24 cellular contexts compared by ENCODE assay signal in the genomic region with DNA sequence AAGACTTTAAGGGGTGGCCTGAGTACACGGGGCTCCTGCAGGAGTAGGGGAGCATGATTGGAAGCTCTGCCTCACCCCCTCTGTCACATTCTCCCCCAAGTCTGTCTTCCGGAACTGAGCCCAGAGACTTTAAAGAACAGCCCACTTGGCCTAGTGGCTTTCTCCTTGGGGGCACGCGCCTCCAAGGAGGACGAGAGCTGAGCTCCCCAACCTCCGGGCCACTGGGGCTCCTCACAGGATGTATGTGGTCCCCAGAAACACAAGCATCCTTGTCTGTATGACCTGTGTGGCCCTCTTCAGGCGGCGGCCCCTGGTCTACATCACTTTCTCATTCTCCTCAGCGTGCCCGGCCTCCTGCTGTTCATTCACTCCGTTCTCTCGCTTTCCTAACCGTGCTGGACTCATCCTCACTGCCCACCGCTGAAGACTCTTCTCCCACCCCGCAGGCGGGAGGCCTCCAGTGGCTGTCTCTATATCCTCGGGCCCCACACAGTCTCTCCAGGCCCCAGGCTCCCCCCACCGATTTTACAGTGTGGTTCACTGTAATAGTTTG. TPM values are rescaled to one million over a fixed set of nuclear protein-coding genes. Genes with fewer than 3 reads are reported as not detected.
DNase-seq lines count a peak whose midpoint lies in the region; ATAC-seq and TF ChIP-seq lines count a peak whose summit lies in the region.
"Had no signal": no experiment of that assay in that cellular context is flagged by ENCODE, and none has a peak within 500 bp of the region (broad histone marks: within the 10 kb centered on the region; RNA-seq: fewer than 3 reads in every experiment).

No MANE protein-coding gene starts in this region.

- H3K27me3 ChIP-seq in hepatocyte (peaks cover under 1% of the 10 kb centered on the region), spleen (replicated peaks in 1 of 7) (peaks cover 0 to 37% (median 0%) of the 10 kb centered on the region in 7 donors)
- H3K27me3 ChIP-seq: body of pancreas had no signal

- no peaks in the 10 kb centered on the region for H3K9me2 ChIP-seq in hepatocyte (replicated peaks; ENCODE audit: insufficient read depth)

- peaks cover 30% of the 10 kb centered on the region for H3K27me3 Mint-ChIP-seq in activated T-helper 17 cell treated with anti-CD3 and anti-CD28 coated beads, Interleukin-2, amount 50 U/mL, for 72 hours
- H3K27me3 Mint-ChIP-seq: stimulated activated naive CD8-positive, alpha-beta T cell treated with anti-CD3 and anti-CD28 coated beads, Interleukin-15, Interleukin-2, amounts not matched to agents 100 ng/mL and 50 ng/mL, for 24 hours had no signal

- no peak for TF ChIP-seq POLR2A in spleen (IDR thresholded peaks at IDR 0.05)

- H3K4me3 Mint-ChIP-seq in activated T-helper 17 cell treated with anti-CD3 and anti-CD28 coated beads, Interleukin-2, amount 50 U/mL, for 72 hours, result no peak overlapping the region
- H3K4me3 Mint-ChIP-seq: CD4-positive, alpha-beta T cell; stimulated activated naive CD8-positive, alpha-beta T cell treated with anti-CD3 and anti-CD28 coated beads, Interleukin-15, Interleukin-2, amounts not matched to agents 100 ng/mL and 50 ng/mL, for 24 hours had no signal

- no peaks in the 10 kb centered on the region for H4K20me1 ChIP-seq in hepatocyte (ENCODE audit: insufficient read depth, poor library complexity, severe bottlenecking)

- TF ChIP-seq CTCF in hepatocyte (IDR thresholded peaks at IDR 0.05; ENCODE audit: poor library complexity), result no peak
- no peak for TF ChIP-seq CTCF in spleen (IDR thresholded peaks at IDR 0.05 in 8 of 11, conservative IDR thresholded peaks at IDR 0.05 in 3 of 11)

- H3K36me3 ChIP-seq in hepatocyte (replicated peaks; ENCODE audit: insufficient read depth, low read depth) (no peaks in the 10 kb centered on the region), spleen (no peaks in the 10 kb centered on the region)

- H2AFZ ChIP-seq in hepatocyte, result no peak overlapping the region

- DNase-seq in NCI-H510A treated with DMSO at 0.1 percent for 48 hours (lab: John Stamatoyannopoulos, UW) (peak; percentile 20), NCI-H510A (lab: John Stamatoyannopoulos, UW) (no peak), hepatocyte (ENCODE audit: low spot score) (no peak), spleen (peak; percentile 51), NCI-H774 (lab: John Stamatoyannopoulos, UW) (no peak), HCEC 1CT (no peak)
- DNase-seq: activated CD4-positive, alpha-beta T cell treated with anti-CD3 and anti-CD28 coated beads for 4 hours; activated CD8-positive, alpha-beta memory T cell treated with anti-CD3 and anti-CD28 coated beads for 24 hours; AML-193; CD4-positive, alpha-beta T cell; effector CD8-positive, alpha-beta T cell; Karpas-422; left cardiac atrium; MV-4-11; NCI-H2107; NCI-H446; psoas muscle had no signal

- H3K9me3 ChIP-seq in hepatocyte (ENCODE audit: low read depth) (no peaks in the 10 kb centered on the region), spleen (peaks cover 0 to 26% (median 20%) of the 10 kb centered on the region in 8 donors)

- H3K4me1 Mint-ChIP-seq in activated T-helper 17 cell treated with anti-CD3 and anti-CD28 coated beads, Interleukin-2, amount 50 U/mL, for 72 hours, result peaks cover 6% of the 10 kb centered on the region

- H3K4me2 ChIP-seq in hepatocyte, result peak overlapping the region; percentile 4

- H3K27ac Mint-ChIP-seq in activated T-helper 17 cell treated with anti-CD3 and anti-CD28 coated beads, Interleukin-2, amount 50 U/mL, for 72 hours, result peak overlapping the region; percentile 57
- H3K27ac Mint-ChIP-seq: CD4-positive, alpha-beta T cell; stimulated activated naive CD8-positive, alpha-beta T cell treated with anti-CD3 and anti-CD28 coated beads, Interleukin-15, Interleukin-2, amounts not matched to agents 100 ng/mL and 50 ng/mL, for 24 hours had no signal

- H3K4me1 ChIP-seq in hepatocyte (ENCODE audit: insufficient read depth), result peaks cover 20% of the 10 kb centered on the region
- no peaks in the 10 kb centered on the region for H3K4me1 ChIP-seq in spleen
- H3K4me1 ChIP-seq: body of pancreas had no signal

- peaks cover 8% of the 10 kb centered on the region for H3K9me3 Mint-ChIP-seq in activated T-helper 17 cell treated with anti-CD3 and anti-CD28 coated beads, Interleukin-2, amount 50 U/mL, for 72 hours

- no peak for ATAC-seq in activated T-helper 17 cell treated with anti-CD3 and anti-CD28 coated beads, Interleukin-2, amount 50 U/mL, for 72 hours (replicated peaks)
- no peak for ATAC-seq in HG03095 (IDR thresholded peaks at IDR 0.05; ENCODE audit: unreplicated experiment)
- ATAC-seq: psoas muscle had no signal

- no peaks in the 10 kb centered on the region for H3K36me3 Mint-ChIP-seq in activated T-helper 17 cell treated with anti-CD3 and anti-CD28 coated beads, Interleukin-2, amount 50 U/mL, for 72 hours (ENCODE audit: low read depth)

- intact Hi-C loops in spleen (cut with DNase I; ENCODE audit: low total_unique reads), result no loop called here

- whole genome bisulfite sequencing in hepatocyte (ENCODE audit: low lambda C conversion rate, missing lambda C conversion rate), result 82% methylated on average over 18 of the region's 18 CpGs
- 84 to 90% (median 89%) methylated on average over 18 of the region's 18 CpGs for WGBS in spleen, 5 donors

- H3K79me2 ChIP-seq in hepatocyte, result no peaks in the 10 kb centered on the region

- peak overlapping the region; percentile 80 for H3K27ac ChIP-seq in hepatocyte
- H3K27ac ChIP-seq in spleen, result no peak overlapping the region
- H3K27ac ChIP-seq: body of pancreas, psoas muscle, VCaP had no signal

- H3K4me3 ChIP-seq in hepatocyte (no peak overlapping the region), spleen (no peak overlapping the region)
- H3K4me3 ChIP-seq: body of pancreas, psoas muscle had no signal

RNA-seq across cellular contexts. Expression of a gene that starts 23.7 kb away (rescaled TPM):
- not detected for total RNA-seq in activated T-helper 17 cell treated with anti-CD3 and anti-CD28 coated beads, Interleukin-2, amount 50 U/mL, for 72 hours
- total RNA-seq in hepatocyte (0.28 and 0.67 TPM in 2 replicates), spleen (1 to 10 TPM in 2 of 7 donors, under 1 TPM in 2, not detected in 3; 0.25 to 1.2 (median 0.65) TPM)
- polyA plus RNA-seq in hepatocyte (0.87 and 2.5 TPM in 2 replicates), spleen (under 1 TPM; 0.16 to 0.91 (median 0.57) TPM)
- total RNA-seq: CD4-positive, alpha-beta T cell; OCI-LY7; psoas muscle; T-helper 2 cell treated with Interferon-gamma antibody and Interleukin-4, amounts not matched to agents 100 ng/mL and 5 ng/mL, for 36 hours had no signal

Comparison
In these comparisons a context has a peak if more than half of its experiments do, and no peak if none do; other contexts are left out.
1. DNase-seq: peak in NCI-H510A treated with DMSO at 0.1 percent for 48 hours (single experiment) and spleen (single experiment); none in NCI-H510A (single experiment), hepatocyte (single experiment), NCI-H774 (single experiment) and HCEC 1CT (single experiment).